In the genomic region with DNA sequence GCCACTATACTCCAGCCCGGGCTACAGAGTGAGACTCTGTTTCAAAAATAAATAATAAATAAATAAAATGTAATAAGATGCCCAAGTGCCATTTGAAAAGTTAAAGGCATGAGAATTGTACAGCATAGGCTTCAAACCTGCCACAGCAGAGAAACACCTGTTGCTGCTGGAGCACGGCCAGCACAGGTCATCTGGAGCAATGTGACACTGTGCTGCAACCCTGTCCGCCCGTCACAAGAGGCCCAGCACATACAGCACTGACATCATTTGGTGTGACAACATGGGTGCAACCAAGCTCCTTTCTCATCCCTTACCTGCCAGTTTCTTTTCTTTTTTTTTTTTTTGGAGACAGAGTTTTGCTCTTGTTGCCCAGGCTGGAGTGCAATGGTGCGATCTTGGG, we compare ENCODE assay signal across 10 cellular contexts. TPM values are rescaled to one million over a fixed set of nuclear protein-coding genes. Genes with fewer than 3 reads are reported as not detected.
DNase-seq lines count a peak whose midpoint lies in the region; ATAC-seq and TF ChIP-seq lines count a peak whose summit lies in the region.
"Had no signal": no experiment of that assay in that cellular context is flagged by ENCODE, and none has a peak within 500 bp of the region (broad histone marks: within the 10 kb centered on the region; RNA-seq: fewer than 3 reads in every experiment).

No MANE protein-coding gene starts in this region.

- H3K4me1 ChIP-seq in KMS-11 (ENCODE audit: low read depth, poor library complexity, severe bottlenecking) (peaks cover 19% of the 10 kb centered on the region), mucosa of stomach (ENCODE audit: control insufficient read depth, insufficient read depth, low read length) (peaks cover 5% of the 10 kb centered on the region), ovary (ENCODE audit: insufficient read depth) (peaks cover 5% of the 10 kb centered on the region)

- no peak overlapping the region for H3K4me3 ChIP-seq in KMS-11 (IDR thresholded peaks at IDR 0.05; ENCODE audit: insufficient read depth, low read depth, low read length)
- no peak overlapping the region for H3K4me3 ChIP-seq in mucosa of stomach (ENCODE audit: low read length)
- H3K4me3 ChIP-seq in ovary = no peak overlapping the region

- peak overlapping the region; percentile 64 for H3K4me3 Mint-ChIP-seq in activated B cell treated with CpG ODN at 0.5 μM for 24 hours

- no peak overlapping the region for H2AFZ ChIP-seq in KMS-11 (ENCODE audit: low read depth)

- H4K20me1 ChIP-seq in KMS-11 (ENCODE audit: insufficient read depth) = no peaks in the 10 kb centered on the region

- peaks cover 43% of the 10 kb centered on the region for H3K36me3 Mint-ChIP-seq in activated B cell treated with CpG ODN at 0.5 μM for 24 hours (ENCODE audit: low read depth)

- no peak for TF ChIP-seq POLR2A in ovary (IDR thresholded peaks at IDR 0.05)

- H3K27me3 Mint-ChIP-seq in activated B cell treated with CpG ODN at 0.5 μM for 24 hours = no peaks in the 10 kb centered on the region

- H3K36me3 ChIP-seq in KMS-11 (ENCODE audit: insufficient read depth) (peaks cover 17% of the 10 kb centered on the region; the same call in 1 of the 2 replicates), mucosa of stomach (ENCODE audit: control insufficient read depth, insufficient read depth, low read length) (no peaks in the 10 kb centered on the region), ovary (no peaks in the 10 kb centered on the region)

- peak overlapping the region; percentile 81; the same call in 1 of the 2 replicates for H3K9ac ChIP-seq in KMS-11
- H3K9ac ChIP-seq in mucosa of stomach (ENCODE audit: low read length) = peak overlapping the region; percentile 37

- H3K27me3 ChIP-seq in KMS-11 (ENCODE audit: insufficient read depth, low read depth) (no peaks in the 10 kb centered on the region), mucosa of stomach (ENCODE audit: control insufficient read depth, insufficient read depth, low read length) (no peaks in the 10 kb centered on the region), ovary (no peaks in the 10 kb centered on the region)

- 63 to 74% (median 73%) methylated on average over 5 of the region's 5 CpGs for WGBS in ovary, 3 donors

- H3K4me1 Mint-ChIP-seq in activated B cell treated with CpG ODN at 0.5 μM for 24 hours = peaks cover 45% of the 10 kb centered on the region

- H3K9me3 Mint-ChIP-seq in activated B cell treated with CpG ODN at 0.5 μM for 24 hours = no peaks in the 10 kb centered on the region

- DNase-seq in DMS53 (lab: John Stamatoyannopoulos, UW) (peak; percentile 90), activated B cell treated with CpG ODN at 0.5 μM for 24 hours (no peak), nucleus accumbens (lab: John Stamatoyannopoulos, UW) (no peak), OCI-M1 (lab: John Stamatoyannopoulos, UW) (no peak), ovary (no peak)
- DNase-seq: stimulated activated CD4-positive, alpha-beta T cell treated with anti-CD3 and anti-CD28 coated beads, Interleukin-4, amount 100 ng/mL, for 1 hour; SW 1271 had no signal

- H3K9me3 ChIP-seq in mucosa of stomach (ENCODE audit: control insufficient read depth, low read length) (no peaks in the 10 kb centered on the region), ovary (no peaks in the 10 kb centered on the region)

- no peak for TF ChIP-seq EP300 in ovary (IDR thresholded peaks at IDR 0.05)

- intact Hi-C loops in activated B cell treated with CpG ODN at 0.5 μM for 24 hours (cut with micrococcal nuclease) (no loop called here), ovary (cut with DNase I) (loop anchor here in 2 of 4 donors (5.0 to 10.0 kb wide), 3 partner anchors 54 to 568 kb away; a partner anchor contains a TSS)

- ATAC-seq in activated B cell treated with CpG ODN at 0.5 μM for 24 hours (ENCODE audit: low read depth) (no peak), GM18511 (IDR thresholded peaks at IDR 0.05; ENCODE audit: unreplicated experiment) (no peak)

- no peak overlapping the region for H3K27ac ChIP-seq in KMS-11
- no peak overlapping the region for H3K27ac ChIP-seq in ovary

- CTCF ChIA-PET in activated B cell treated with CpG ODN at 0.5 μM for 24 hours (lab: Charles Lee) = interaction anchor here (1.0 to 1.4 kb wide), 2 partner anchors 46 to 148 kb away, joined by 3 to 8 read pairs; no protein-coding TSS in a partner anchor

- POLR2A ChIA-PET in activated B cell treated with CpG ODN at 0.5 μM for 24 hours (lab: Charles Lee) = interaction anchor here (1.2 to 4.9 kb wide), 2 partner anchors 11 to 42 kb away, joined by 9 to 24 read pairs; a partner anchor contains a TSS

- TF ChIP-seq CTCF in KMS-11 (conservative IDR thresholded peaks at IDR 0.05; ENCODE audit: low read depth, low read length) = no peak
- TF ChIP-seq CTCF in activated B cell treated with CpG ODN at 0.5 μM for 24 hours (IDR thresholded peaks at IDR 0.05) = no peak
- no peak for TF ChIP-seq CTCF in ovary (IDR thresholded peaks at IDR 0.05)

- peak overlapping the region; percentile 69 for H3K4me2 ChIP-seq in KMS-11

- H3K27ac Mint-ChIP-seq in activated B cell treated with CpG ODN at 0.5 μM for 24 hours = no peak overlapping the region

- peaks cover 30% of the 10 kb centered on the region for H3K79me2 ChIP-seq in KMS-11 (ENCODE audit: insufficient read depth, low read depth)

RNA-seq across cellular contexts. Expression of a gene that starts 1.3 kb away (rescaled TPM):
- total RNA-seq in activated B cell treated with CpG ODN at 0.5 μM for 24 hours (44.0 and 45.8 TPM in 2 replicates), ovary (10 to 100 TPM in 6 of 7 donors, 1 to 10 TPM in 1; 6.4 to 20.3 (median 14.1) TPM)
- 10 to 100 TPM; 20.3 to 23.7 TPM for polyA plus RNA-seq in ovary

RNA-seq across cellular contexts. Expression of a gene that starts 36.3 kb away (rescaled TPM):
- 60.4 and 61.7 TPM in 2 replicates for total RNA-seq in activated B cell treated with CpG ODN at 0.5 μM for 24 hours
- total RNA-seq in ovary = 10 to 100 TPM; 16.4 to 51.5 (median 40.0) TPM
- polyA plus RNA-seq in ovary = 10 to 100 TPM in 1 of 2 donors, 1 to 10 TPM in 1; 5.1 to 28.9 TPM

RNA-seq across cellular contexts. Expression of a gene that starts 43.1 kb away (rescaled TPM):
- total RNA-seq in activated B cell treated with CpG ODN at 0.5 μM for 24 hours = 291 and 329 TPM in 2 replicates
- total RNA-seq in ovary = 1 to 10 TPM; 2.6 to 7.9 (median 3.5) TPM
- 1 to 10 TPM; 2.4 to 4.2 TPM for polyA plus RNA-seq in ovary

Comparison
In these comparisons a context has a peak if more than half of its experiments do, and no peak if none do; other contexts are left out.
1. RNA of a gene that starts 43.1 kb away (total RNA-seq): 291 to 329 TPM in activated B cell treated with CpG ODN at 0.5 μM for 24 hours; 2.6 to 7.9 TPM in ovary; every median in the first group is over 10 times any median in the second.